20 cellular contexts compared by ENCODE assay signal in genomic region chr3:35483131-35483530, GRCh38.
DNase-seq lines count a peak whose midpoint lies in the region; ATAC-seq and TF ChIP-seq lines count a peak whose summit lies in the region.
"Had no signal": no experiment of that assay in that cellular context is flagged by ENCODE, and none has a peak within 500 bp of the region (broad histone marks: within the 10 kb centered on the region; RNA-seq: fewer than 3 reads in every experiment).

No MANE protein-coding gene starts in this region.

- H3K79me2 ChIP-seq in OCI-LY7 (ENCODE audit: insufficient read depth, low read depth, low read length) (no peaks in the 10 kb centered on the region), SK-N-SH (ENCODE audit: insufficient read depth) (no peaks in the 10 kb centered on the region)

- 0% methylated on average over 2 of the region's 3 CpGs for WGBS in SK-N-SH (ENCODE audit: low lambda C conversion rate)
- WGBS in endodermal cell (ENCODE audit: insufficient coverage in 1 of 2, insufficient read length in 1 of 2), 2 experiments, result 87% methylated on average over 3 of the region's 3 CpGs; no CpG with 5 or more reads in 1 of the 2 experiments

- no peak overlapping the region for H3K9ac ChIP-seq in SK-N-SH
- no peak overlapping the region for H3K9ac ChIP-seq in endodermal cell (ENCODE audit: extremely low read depth, low read length, poor library complexity, severe bottlenecking)
- H3K9ac ChIP-seq: BLaER1 treated with 17β-estradiol and CSF1 and Interleukin-3, amounts not matched to agents 10 nM and 100 nM had no signal

- H3K4me3 Mint-ChIP-seq in endodermal cell, result peak overlapping the region; percentile 28
- H3K4me3 Mint-ChIP-seq: B cell; CD4-positive, alpha-beta T cell; CD8-positive, alpha-beta T cell had no signal

- H3K4me3 ChIP-seq in LNCaP clone FGC (ENCODE audit: low read depth, low read length) (no peak overlapping the region), OCI-LY7 (ENCODE audit: low read depth, low read length, poor library complexity, severe bottlenecking) (no peak overlapping the region), SK-N-SH (ENCODE audit: low read depth in 2 of 2, low read length in 1 of 2) (no peak overlapping the region), endodermal cell (ENCODE audit: low read length) (no peak overlapping the region)
- H3K4me3 ChIP-seq: A549; BLaER1 treated with 17β-estradiol and CSF1 and Interleukin-3, amounts not matched to agents 10 nM and 100 nM had no signal

- H3K27me3 ChIP-seq in SK-N-SH (ENCODE audit: insufficient read depth) (no peaks in the 10 kb centered on the region), endodermal cell (ENCODE audit: control insufficient read depth, insufficient read depth, low read length, poor library complexity, severe bottlenecking) (no peaks in the 10 kb centered on the region)
- H3K27me3 ChIP-seq: BLaER1 treated with 17β-estradiol and CSF1 and Interleukin-3, amounts not matched to agents 10 nM and 100 nM had no signal

- ATAC-seq in GM19463 (IDR thresholded peaks at IDR 0.05; ENCODE audit: unreplicated experiment) (no peak), HG03442 (IDR thresholded peaks at IDR 0.05; ENCODE audit: unreplicated experiment) (no peak), GM21825 (IDR thresholded peaks at IDR 0.05; ENCODE audit: unreplicated experiment) (no peak)
- ATAC-seq: A549; CD8-positive, alpha-beta T cell had no signal

- CTCF ChIA-PET in OCI-LY7 (lab: Charles Lee; ENCODE audit: unreplicated experiment) (interaction anchor here (1.3 kb wide), 1 partner anchor 176 kb away, joined by 3 read pairs; no protein-coding TSS in a partner anchor), SK-N-SH (lab: Yijun Ruan, JAX) (interaction anchor here (1.0 kb wide), 1 partner anchor 58 kb away, joined by 3 read pairs; no protein-coding TSS in a partner anchor)

- H2AFZ ChIP-seq in OCI-LY7 (ENCODE audit: low read length) (peak overlapping the region; percentile 73), SK-N-SH (ENCODE audit: low read depth) (no peak overlapping the region)

- H3K4me2 ChIP-seq in OCI-LY7 (ENCODE audit: low read length) (no peak overlapping the region), SK-N-SH (no peak overlapping the region)
- H3K4me2 ChIP-seq: A549 had no signal

- intact Hi-C loops in OCI-LY7 (cut with micrococcal nuclease; ENCODE audit: unreplicated experiment), result no loop called here

- TF ChIP-seq CTCF in LNCaP clone FGC (IDR thresholded peaks at IDR 0.05; ENCODE audit: control insufficient read depth, extremely low read depth, insufficient read depth) (no peak), OCI-LY7 (conservative IDR thresholded peaks at IDR 0.05; ENCODE audit: low read length) (no peak), SK-N-SH (IDR thresholded peaks at IDR 0.05) (no peak), endodermal cell (conservative IDR thresholded peaks at IDR 0.05) (no peak)

- POLR2A ChIA-PET in OCI-LY7 (lab: Charles Lee) (interaction anchor here (0.9 to 1.4 kb wide), 2 partner anchors 9 to 12 kb away, joined by 5 read pairs; no protein-coding TSS in a partner anchor), SK-N-SH (lab: Yijun Ruan, JAX) (no interaction called here)

- DNase-seq in LNCaP clone FGC (ENCODE audit: low read depth) (peak; percentile 53), OCI-LY7 (ENCODE audit: low spot score) (no peak), SK-N-SH (peak; percentile 17), endodermal cell (no peak), NCI-H146 (lab: John Stamatoyannopoulos, UW) (no peak)
- DNase-seq: AML-193; Calu3; CD8-positive, alpha-beta T cell; DMS79 treated with DMSO at 0.1 percent for 48 hours; GF-D8 had no signal

- no peaks in the 10 kb centered on the region for H4K20me1 ChIP-seq in OCI-LY7 (ENCODE audit: insufficient read depth, low read length)
- H4K20me1 ChIP-seq in SK-N-SH (ENCODE audit: insufficient read depth), result no peaks in the 10 kb centered on the region
- H4K20me1 ChIP-seq: BLaER1 treated with 17β-estradiol and CSF1 and Interleukin-3, amounts not matched to agents 10 nM and 100 nM had no signal

- no peak overlapping the region for H3K27ac Mint-ChIP-seq in endodermal cell
- H3K27ac Mint-ChIP-seq: B cell; CD4-positive, alpha-beta T cell; CD8-positive, alpha-beta T cell had no signal

- H3K36me3 ChIP-seq in OCI-LY7 (ENCODE audit: insufficient read depth, low read length) (no peaks in the 10 kb centered on the region), SK-N-SH (replicated peaks in 1 of 2; ENCODE audit: control insufficient read depth in 1 of 2, insufficient read depth in 2 of 2, low read length in 1 of 2) (no peaks in the 10 kb centered on the region), endodermal cell (ENCODE audit: control insufficient read depth, insufficient read depth, low read length) (no peaks in the 10 kb centered on the region)
- H3K36me3 ChIP-seq: BLaER1 treated with 17β-estradiol and CSF1 and Interleukin-3, amounts not matched to agents 10 nM and 100 nM had no signal

- TF ChIP-seq RAD21 in SK-N-SH (IDR thresholded peaks at IDR 0.05; ENCODE audit: low read length), result no peak; the same call in 1 of the 2 replicates

- no peaks in the 10 kb centered on the region for H3K36me3 Mint-ChIP-seq in endodermal cell (ENCODE audit: low read depth)
- H3K36me3 Mint-ChIP-seq: CD8-positive, alpha-beta T cell had no signal

- no peaks in the 10 kb centered on the region for H3K27me3 Mint-ChIP-seq in endodermal cell (ENCODE audit: insufficient read depth)
- H3K27me3 Mint-ChIP-seq: B cell had no signal

- H3K9me3 Mint-ChIP-seq in endodermal cell, result peaks cover 22% of the 10 kb centered on the region

- peaks cover 14% of the 10 kb centered on the region for H3K4me1 Mint-ChIP-seq in endodermal cell

- peak in 1 of 2 experiments; percentile 54; a peak in 1 of 4 replicates for TF ChIP-seq EP300 in SK-N-SH (IDR thresholded peaks at IDR 0.05; ENCODE audit: borderline replicate concordance in 1 of 2, low read depth in 1 of 2, low read length in 1 of 2)

- no peak overlapping the region for H3K27ac ChIP-seq in OCI-LY7 (ENCODE audit: low read depth, low read length, poor library complexity, severe bottlenecking)
- no peak overlapping the region for H3K27ac ChIP-seq in SK-N-SH (ENCODE audit: low read depth in 2 of 2, low read length in 1 of 2)
- H3K27ac ChIP-seq in endodermal cell (ENCODE audit: low read depth, low read length), result no peak overlapping the region
- H3K27ac ChIP-seq: 22Rv1; A549; BLaER1 treated with 17β-estradiol and CSF1 and Interleukin-3, amounts not matched to agents 10 nM and 100 nM; C4-2B had no signal

- no peaks in the 10 kb centered on the region for H3K9me2 ChIP-seq in OCI-LY7 (ENCODE audit: insufficient read depth, low read length)
- H3K9me2 ChIP-seq in SK-N-SH, result no peaks in the 10 kb centered on the region

- BruUV-seq in OCI-LY7 (replicated peaks; lab: Mats Ljungman, UMichigan), result no TSS peak

- no peaks in the 10 kb centered on the region for H3F3A ChIP-seq in SK-N-SH (replicated peaks; ENCODE audit: insufficient read depth)

- H3K4me1 ChIP-seq in OCI-LY7 (ENCODE audit: insufficient read depth, low read length, poor library complexity, severe bottlenecking), result peaks cover 17% of the 10 kb centered on the region
- H3K4me1 ChIP-seq in SK-N-SH (ENCODE audit: control insufficient read depth in 1 of 2, insufficient read depth in 2 of 2, low read depth in 1 of 2, low read length in 1 of 2), result peaks cover 0 to 5% of the 10 kb centered on the region in 2 experiments; a peak in 2 of 4 replicates
- H3K4me1 ChIP-seq in endodermal cell (ENCODE audit: control insufficient read depth, insufficient read depth, low read length), result peaks cover 2% of the 10 kb centered on the region
- H3K4me1 ChIP-seq: A549, Caco-2 had no signal

- no peaks in the 10 kb centered on the region; the same call in 1 of the 2 replicates for H3K9me3 ChIP-seq in OCI-LY7 (ENCODE audit: low read length)
- no peaks in the 10 kb centered on the region for H3K9me3 ChIP-seq in SK-N-SH
- no peaks in the 10 kb centered on the region for H3K9me3 ChIP-seq in endodermal cell (ENCODE audit: control insufficient read depth, low read length)
- H3K9me3 ChIP-seq: A549, Caco-2 had no signal

TF ChIP-seq in SK-N-SH, 30 proteins besides CTCF, POLR2A, EP300 and RAD21:
- peak; percentile 40; the same call in 1 of the 2 replicates for TF ChIP-seq RCOR1 (IDR thresholded peaks at IDR 0.05; ENCODE audit: low read length)
- TF ChIP-seq GATA2 (CRISPR knock-in tag; IDR thresholded peaks at IDR 0.05), result peak; percentile 78
- peak; percentile 55; the same call in 1 of the 2 replicates for TF ChIP-seq TCF12 (IDR thresholded peaks at IDR 0.05)
- no peak for TF ChIP-seq SIN3A (IDR thresholded peaks at IDR 0.05; ENCODE audit: borderline replicate concordance, low read depth, low read length)
- no peak for TF ChIP-seq JUND (IDR thresholded peaks at IDR 0.05)
- no peak for TF ChIP-seq IRF3 (IDR thresholded peaks at IDR 0.05; ENCODE audit: low read depth, low read length)

Comparison
In these comparisons a context has a peak if more than half of its experiments do, and no peak if none do; other contexts are left out.
1. DNase-seq: peak in LNCaP clone FGC (single experiment) and SK-N-SH (single experiment); none in OCI-LY7 (single experiment), endodermal cell (single experiment) and NCI-H146 (single experiment).